Comparison of ENCODE assay signal across 16 cellular contexts in the genomic region with DNA sequence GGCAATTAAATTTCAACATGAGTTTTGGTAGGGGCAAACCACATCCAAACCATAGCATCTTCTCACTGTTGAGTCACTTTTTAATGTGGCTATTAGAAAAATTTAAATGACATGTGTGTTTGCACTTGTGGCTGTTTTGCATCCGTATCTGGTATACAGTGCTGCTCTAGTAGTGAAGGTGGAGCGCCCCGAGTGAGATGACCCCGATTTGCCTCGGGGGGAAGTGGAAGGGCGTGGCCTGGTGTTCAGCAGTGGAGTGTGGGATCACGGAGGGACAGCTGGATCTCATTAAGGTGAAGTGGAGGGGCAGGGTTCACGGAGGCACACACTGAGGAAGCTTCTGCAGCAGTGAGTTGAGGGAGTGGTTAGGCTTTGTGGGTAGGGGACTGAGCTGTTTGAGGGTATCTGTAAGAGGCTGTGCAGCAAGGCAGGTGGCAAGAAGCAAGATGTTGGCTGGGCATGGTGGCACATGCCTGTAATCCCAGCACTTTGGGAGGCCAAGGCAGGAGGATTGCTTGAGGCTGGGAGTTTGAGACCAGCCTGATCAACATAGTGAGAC. TPM values are rescaled to one million over a fixed set of nuclear protein-coding genes. Genes with fewer than 3 reads are reported as not detected.
A peak's percentile ranks its signal among the peaks of the same experiment; 100 is the strongest.
DNase-seq lines count a peak whose midpoint lies in the region; ATAC-seq and TF ChIP-seq lines count a peak whose summit lies in the region.
"Had no signal": no experiment of that assay in that cellular context is flagged by ENCODE, and none has a peak within 500 bp of the region (broad histone marks: within the 10 kb centered on the region; RNA-seq: fewer than 3 reads in every experiment).

No MANE protein-coding gene starts in this region.

- 70 to 75% (median 73%) methylated on average over 8 of the region's 8 CpGs for WGBS in heart left ventricle, 4 donors

- peaks cover 8% of the 10 kb centered on the region for H3K27me3 Mint-ChIP-seq in CD8-positive, alpha-beta T cell (ENCODE audit: low read depth)
- H3K27me3 Mint-ChIP-seq in endothelial cell (ENCODE audit: unreplicated experiment) = peaks cover 6% of the 10 kb centered on the region

- peak overlapping the region; percentile 61 for H3K4me2 ChIP-seq in BLaER1

- peaks cover 17% of the 10 kb centered on the region for H3K4me1 ChIP-seq in BLaER1
- peaks cover 14% of the 10 kb centered on the region for H3K4me1 ChIP-seq in CD8-positive, alpha-beta T cell (ENCODE audit: insufficient read depth, low read length)
- H3K4me1 ChIP-seq in foreskin keratinocyte = peaks cover 8% of the 10 kb centered on the region
- peaks cover 0 to 8% (median 0%) of the 10 kb centered on the region in 12 donors for H3K4me1 ChIP-seq in heart left ventricle
- H3K4me1 ChIP-seq: Caco-2 had no signal

- H3K27me3 ChIP-seq in BLaER1 (no peaks in the 10 kb centered on the region), foreskin keratinocyte (peaks cover 11% of the 10 kb centered on the region), heart left ventricle (peaks cover 0 to 15% (median 0%) of the 10 kb centered on the region in 9 donors)
- H3K27me3 ChIP-seq in CD8-positive, alpha-beta T cell (ENCODE audit: insufficient read depth, low read length) = no peaks in the 10 kb centered on the region

- no peaks in the 10 kb centered on the region for H3K36me3 Mint-ChIP-seq in CD8-positive, alpha-beta T cell
- peaks cover 3% of the 10 kb centered on the region for H3K36me3 Mint-ChIP-seq in endothelial cell (ENCODE audit: low read depth, unreplicated experiment)

- CTCF ChIA-PET in CD8-positive, alpha-beta T cell (lab: Charles Lee) = no interaction called here

- no peaks in the 10 kb centered on the region for H3K9me3 Mint-ChIP-seq in CD8-positive, alpha-beta T cell
- H3K9me3 Mint-ChIP-seq in endothelial cell (ENCODE audit: unreplicated experiment) = no peaks in the 10 kb centered on the region

- intact Hi-C loops in CD8-positive, alpha-beta T cell (cut with DNase I, micrococcal nuclease) = no loop called here
- intact Hi-C loops in heart left ventricle (cut with DNase I) = no loop called here

- TF ChIP-seq POLR2A in heart left ventricle (IDR thresholded peaks at IDR 0.05) = no peak

- H3K27ac Mint-ChIP-seq in CD8-positive, alpha-beta T cell = peak overlapping the region; percentile 61
- peak overlapping the region; percentile 39 for H3K27ac Mint-ChIP-seq in endothelial cell (ENCODE audit: unreplicated experiment)
- H3K27ac Mint-ChIP-seq: H9 had no signal

- no peaks in the 10 kb centered on the region for H4K20me1 ChIP-seq in BLaER1

- peak; percentile 64 for ATAC-seq in CD8-positive, alpha-beta T cell
- ATAC-seq in foreskin keratinocyte (no peak), heart left ventricle (no peak)

- H3K27ac ChIP-seq in BLaER1 (no peak overlapping the region), foreskin keratinocyte (no peak overlapping the region), heart left ventricle (no peak overlapping the region)
- H3K27ac ChIP-seq in CD8-positive, alpha-beta T cell (ENCODE audit: low read depth, low read length) = no peak overlapping the region

- no peak overlapping the region for H3K4me3 ChIP-seq in BLaER1
- H3K4me3 ChIP-seq in CD8-positive, alpha-beta T cell (ENCODE audit: low read depth, low read length) = no peak overlapping the region
- no peak overlapping the region for H3K4me3 ChIP-seq in heart left ventricle

- POLR2A ChIA-PET in CD8-positive, alpha-beta T cell (lab: Charles Lee) = interaction anchor here (0.9 kb wide), 1 partner anchor 268 kb away, joined by 3 read pairs; no protein-coding TSS in a partner anchor

- no peak overlapping the region for H3K9ac ChIP-seq in BLaER1

- peaks cover 19% of the 10 kb centered on the region for H3K4me1 Mint-ChIP-seq in CD8-positive, alpha-beta T cell (ENCODE audit: low read depth)
- peaks cover 12% of the 10 kb centered on the region for H3K4me1 Mint-ChIP-seq in endothelial cell (ENCODE audit: unreplicated experiment)

- TF ChIP-seq CTCF in CD8-positive, alpha-beta T cell (IDR thresholded peaks at IDR 0.05) = no peak
- TF ChIP-seq CTCF in endothelial cell (IDR thresholded peaks at IDR 0.05; ENCODE audit: unreplicated experiment) = no peak
- no peak for TF ChIP-seq CTCF in foreskin keratinocyte (conservative IDR thresholded peaks at IDR 0.05)
- no peak for TF ChIP-seq CTCF in heart left ventricle (IDR thresholded peaks at IDR 0.05)

- H3K4me3 Mint-ChIP-seq in CD8-positive, alpha-beta T cell = peak overlapping the region; percentile 11
- peak overlapping the region; percentile 16 for H3K4me3 Mint-ChIP-seq in endothelial cell (ENCODE audit: unreplicated experiment)
- H3K4me3 Mint-ChIP-seq: H9 had no signal

- H3K36me3 ChIP-seq in BLaER1 (no peaks in the 10 kb centered on the region), heart left ventricle (no peaks in the 10 kb centered on the region)
- H3K36me3 ChIP-seq in CD8-positive, alpha-beta T cell (ENCODE audit: insufficient read depth, low read length) = no peaks in the 10 kb centered on the region

- H3K9me3 ChIP-seq in BLaER1 = no peaks in the 10 kb centered on the region; the same call in 1 of the 2 replicates
- H3K9me3 ChIP-seq in CD8-positive, alpha-beta T cell (ENCODE audit: low read length) = no peaks in the 10 kb centered on the region
- H3K9me3 ChIP-seq in heart left ventricle = no peaks in the 10 kb centered on the region
- H3K9me3 ChIP-seq: Caco-2 had no signal

- peak in 1 of 7 experiments; percentile 30 for DNase-seq in CD8-positive, alpha-beta T cell
- DNase-seq in RPMI7951 (ENCODE audit: low read depth) (peak; percentile 26), endothelial cell (ENCODE audit: low spot score) (no peak), iPS-NIHi7 (ENCODE audit: extremely low spot score) (no peak), foreskin keratinocyte (no peak), heart left ventricle (no peak), NCI-H1417 treated with DMSO at 0.1 percent for 48 hours (lab: John Stamatoyannopoulos, UW) (no peak)
- DNase-seq: Caco-2, H9, NCI-H1417, NCI-H2081, NCI-H524, SHP77 had no signal

RNA-seq across cellular contexts. Expression of a gene that starts 6.2 kb away (rescaled TPM):
- not detected for total RNA-seq in CD8-positive, alpha-beta T cell
- not detected in 2 replicates for total RNA-seq in RPMI7951 (2014; rRNA removed; shearing (Covaris generic))
- total RNA-seq in endothelial cell (ENCODE audit: unreplicated experiment) (not detected), foreskin keratinocyte (not detected in 2 replicates), heart left ventricle (not detected)
- polyA plus RNA-seq in foreskin keratinocyte (not detected in 2 replicates), heart left ventricle (not detected)
- total RNA-seq: Caco-2, H9 had no signal
- polyA plus RNA-seq: AG04450, BJ had no signal

RNA-seq across cellular contexts. Expression of a gene that starts 11.0 kb away (rescaled TPM):
- 10 to 100 TPM; 67.3 to 76.2 TPM for total RNA-seq in CD8-positive, alpha-beta T cell
- 56.8 and 57.6 TPM in 2 replicates for total RNA-seq in RPMI7951 (2014; rRNA removed; shearing (Covaris generic))
- 162 TPM for total RNA-seq in endothelial cell (ENCODE audit: unreplicated experiment)
- total RNA-seq in foreskin keratinocyte = 140 and 167 TPM in 2 replicates
- polyA plus RNA-seq in foreskin keratinocyte = 208 and 251 TPM in 2 replicates
- 100 to 1,000 TPM in 3 of 9 donors, 10 to 100 TPM in 6; 64.2 to 139 (median 85.7) TPM for total RNA-seq in heart left ventricle
- 100 to 1,000 TPM; 109 to 150 TPM for polyA plus RNA-seq in heart left ventricle

RNA-seq across cellular contexts. Expression of a gene that starts 39.3 kb away (rescaled TPM):
- 10 to 100 TPM; 82.8 to 90.3 TPM for total RNA-seq in CD8-positive, alpha-beta T cell
- 6.5 and 7.6 TPM in 2 replicates for total RNA-seq in RPMI7951 (2014; rRNA removed; shearing (Covaris generic))
- total RNA-seq in endothelial cell (ENCODE audit: unreplicated experiment) (53.1 TPM), foreskin keratinocyte (11.4 and 14.9 TPM in 2 replicates), heart left ventricle (10 to 100 TPM; 33.3 to 56.2 (median 38.6) TPM)
- polyA plus RNA-seq in foreskin keratinocyte (8.9 and 10.9 TPM in 2 replicates), heart left ventricle (10 to 100 TPM; 21.3 to 41.8 TPM)

RNA-seq across cellular contexts. Expression of a gene that starts 39.6 kb away (rescaled TPM):
- total RNA-seq in CD8-positive, alpha-beta T cell = 10 to 100 TPM; 48.8 to 49.6 TPM
- total RNA-seq in RPMI7951 (2014; rRNA removed; shearing (Covaris generic)) = 212 and 267 TPM in 2 replicates
- total RNA-seq in endothelial cell (ENCODE audit: unreplicated experiment) (84.7 TPM), foreskin keratinocyte (187 and 215 TPM in 2 replicates), heart left ventricle (100 to 1,000 TPM in 3 of 9 donors, 10 to 100 TPM in 6; 60.9 to 196 (median 75.2) TPM)
- polyA plus RNA-seq in foreskin keratinocyte (339 and 347 TPM in 2 replicates), heart left ventricle (100 to 1,000 TPM in 1 of 2 donors, 10 to 100 TPM in 1; 92.0 to 320 TPM)
